In the genomic region with DNA sequence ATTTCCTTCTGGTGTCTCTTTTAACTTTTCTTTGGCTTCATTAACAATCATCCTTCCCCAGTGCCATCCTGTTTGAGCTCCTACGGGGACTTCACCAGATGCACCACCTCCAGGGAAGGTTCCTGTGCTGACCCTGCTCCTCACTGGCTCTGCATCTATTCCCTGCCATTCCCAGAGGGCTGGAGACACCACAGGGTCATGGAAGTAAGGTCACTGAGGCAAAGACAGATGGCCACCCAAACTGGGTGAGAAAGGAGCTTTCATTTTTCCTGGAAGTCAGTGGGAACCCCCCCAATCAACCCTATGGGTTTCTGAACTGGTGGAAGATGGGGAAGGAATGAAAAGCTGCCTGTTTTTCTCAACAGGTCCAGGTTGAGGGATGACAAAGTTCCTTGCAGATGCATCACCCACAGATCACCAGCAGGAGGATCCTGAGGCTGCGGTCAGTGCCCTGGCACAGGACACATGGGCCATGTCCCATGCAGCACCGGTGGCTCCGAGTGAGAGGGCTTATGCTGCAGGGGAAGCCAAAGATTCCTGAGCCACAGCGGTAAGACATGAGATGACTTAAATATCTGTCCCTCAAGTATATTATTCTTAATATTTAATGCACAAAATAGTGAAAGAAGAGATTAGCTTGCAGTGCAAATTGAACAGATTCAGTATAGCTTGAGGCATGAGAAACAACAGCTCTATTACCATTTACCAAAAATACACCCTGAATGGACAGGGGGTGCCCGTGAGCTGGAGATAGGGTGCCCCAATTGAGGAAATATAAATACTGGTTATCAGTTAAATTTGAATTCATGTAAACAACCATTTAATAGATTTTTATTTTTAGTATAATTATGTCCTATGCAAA, we compare ENCODE assay signal across 1 cellular context.
TF ChIP-seq lines count a peak whose summit lies in the region.

No MANE protein-coding gene starts in this region.

TF ChIP-seq in IMR-90, 13 proteins besides CTCF, POLR2A, EP300 and RAD21:
- TF ChIP-seq MAFK (IDR thresholded peaks at IDR 0.05; ENCODE audit: low read depth, low read length) (no peak), MAZ (IDR thresholded peaks at IDR 0.05; ENCODE audit: borderline replicate concordance, low read depth, low read length) (no peak), BHLHE40 (IDR thresholded peaks at IDR 0.05; ENCODE audit: low read depth, low read length) (no peak), NFE2L2 (IDR thresholded peaks at IDR 0.05; ENCODE audit: low read depth, low read length) (no peak), MXI1 (IDR thresholded peaks at IDR 0.05; ENCODE audit: borderline replicate concordance, low read depth, low read length) (no peak), RCOR1 (IDR thresholded peaks at IDR 0.05; ENCODE audit: insufficient replicate concordance, low read length) (no peak), CEBPB (IDR thresholded peaks at IDR 0.05; ENCODE audit: low read depth, low read length) (no peak), USF2 (IDR thresholded peaks at IDR 0.05; ENCODE audit: low read depth, low read length) (no peak), SMC3 (IDR thresholded peaks at IDR 0.05; ENCODE audit: low read depth, low read length) (no peak)
